In genomic region chr1:18948048-18948912, GRCh38 we compare ENCODE assay signal across 8 cellular contexts. TPM values are rescaled to one million over a fixed set of nuclear protein-coding genes. Genes with fewer than 3 reads are reported as not detected.
DNase-seq lines count a peak whose midpoint lies in the region; ATAC-seq and TF ChIP-seq lines count a peak whose summit lies in the region.

No MANE protein-coding gene starts in this region.

- H3K27me3 ChIP-seq in foreskin keratinocyte: no peaks in the 10 kb centered on the region

- DNase-seq in LHCN-M2 (ENCODE audit: low read depth) (peak; percentile 68), foreskin keratinocyte (no peak), HUDEP-2 (lab: John Stamatoyannopoulos, UW; ENCODE audit: unreplicated experiment in 76 of 76) (no peak), iPS-NIHi11 (ENCODE audit: low spot score) (no peak)
- DNase-seq in activated T-cell treated with anti-CD3 and anti-CD28 coated beads, Interleukin-2, amount 50 U/mL, for 4 hours: peak; percentile 55
- DNase-seq in stimulated activated CD8-positive, alpha-beta memory T cell treated with anti-CD3 and anti-CD28 coated beads, Interleukin-12 subunit alpha, Interleukin-12 subunit beta, amount 100 ng/mL, for 4 hours (ENCODE audit: low read depth): peak; percentile 56

- peaks cover 7% of the 10 kb centered on the region for H3K36me3 Mint-ChIP-seq in activated T-cell treated with anti-CD3 and anti-CD28 coated beads, Interleukin-2, amount 50 U/mL, for 4 hours (ENCODE audit: insufficient read depth)

- H3K4me1 Mint-ChIP-seq in activated T-cell treated with anti-CD3 and anti-CD28 coated beads, Interleukin-2, amount 50 U/mL, for 4 hours (ENCODE audit: low read depth): peaks cover 96% of the 10 kb centered on the region

- no peaks in the 10 kb centered on the region for H3K9me3 Mint-ChIP-seq in activated T-cell treated with anti-CD3 and anti-CD28 coated beads, Interleukin-2, amount 50 U/mL, for 4 hours

- peak overlapping the region; percentile 71 for H3K27ac ChIP-seq in foreskin keratinocyte

- peak overlapping the region; percentile 81 for H3K4me3 Mint-ChIP-seq in activated T-cell treated with anti-CD3 and anti-CD28 coated beads, Interleukin-2, amount 50 U/mL, for 4 hours

- ATAC-seq in activated T-cell treated with anti-CD3 and anti-CD28 coated beads, Interleukin-2, amount 50 U/mL, for 4 hours: peak; percentile 6 to 7
- peak; percentile 40 for ATAC-seq in foreskin keratinocyte
- ATAC-seq in GM21576 (IDR thresholded peaks at IDR 0.05; ENCODE audit: unreplicated experiment): no peak
- no peak for ATAC-seq in GM21447 (IDR thresholded peaks at IDR 0.05; ENCODE audit: unreplicated experiment)

- H3K27me3 Mint-ChIP-seq in activated T-cell treated with anti-CD3 and anti-CD28 coated beads, Interleukin-2, amount 50 U/mL, for 4 hours (ENCODE audit: low read depth): no peaks in the 10 kb centered on the region

- peaks cover 66% of the 10 kb centered on the region for H3K4me1 ChIP-seq in foreskin keratinocyte

- no peak for TF ChIP-seq CTCF in foreskin keratinocyte (conservative IDR thresholded peaks at IDR 0.05)

RNA-seq across cellular contexts. Expression of gene IFFO2, which starts 8.2 kb away (rescaled TPM):
- total RNA-seq in LHCN-M2 (2014; rRNA removed) (4.5 and 4.7 TPM in 2 replicates), foreskin keratinocyte (47.5 and 57.3 TPM in 2 replicates)
- 9.1 TPM for polyA plus RNA-seq in LHCN-M2 (2012)
- total RNA-seq in activated T-cell treated with anti-CD3 and anti-CD28 coated beads, Interleukin-2, amount 50 U/mL, for 4 hours: 10 to 100 TPM; 36.0 to 47.6 (median 36.1) TPM
- polyA plus RNA-seq in foreskin keratinocyte: 18.3 and 23.6 TPM in 2 replicates

RNA-seq across cellular contexts. Expression of gene ALDH4A1, which starts 45.9 kb away (rescaled TPM):
- total RNA-seq in LHCN-M2 (2014; rRNA removed) (9.9 and 12.4 TPM in 2 replicates), foreskin keratinocyte (26.7 and 33.2 TPM in 2 replicates)
- 18.4 TPM for polyA plus RNA-seq in LHCN-M2 (2012)
- total RNA-seq in activated T-cell treated with anti-CD3 and anti-CD28 coated beads, Interleukin-2, amount 50 U/mL, for 4 hours: 1 to 10 TPM; 4.2 to 4.6 (median 4.4) TPM
- polyA plus RNA-seq in foreskin keratinocyte: 26.3 and 32.6 TPM in 2 replicates

Comparison
In these comparisons a context has a peak if more than half of its experiments do, and no peak if none do; other contexts are left out.
1. DNase-seq: peak in LHCN-M2 (single experiment), activated T-cell treated with anti-CD3 and anti-CD28 coated beads, Interleukin-2, amount 50 U/mL, for 4 hours (single experiment) and stimulated activated CD8-positive, alpha-beta memory T cell treated with anti-CD3 and anti-CD28 coated beads, Interleukin-12 subunit alpha, Interleukin-12 subunit beta, amount 100 ng/mL, for 4 hours (single experiment); none in foreskin keratinocyte (0 of 2), HUDEP-2 (0 of 76) and iPS-NIHi11 (single experiment).
2. ATAC-seq: peak in activated T-cell treated with anti-CD3 and anti-CD28 coated beads, Interleukin-2, amount 50 U/mL, for 4 hours (2 of 2) and foreskin keratinocyte (single experiment); none in GM21576 (single experiment) and GM21447 (single experiment).